In the genomic region with DNA sequence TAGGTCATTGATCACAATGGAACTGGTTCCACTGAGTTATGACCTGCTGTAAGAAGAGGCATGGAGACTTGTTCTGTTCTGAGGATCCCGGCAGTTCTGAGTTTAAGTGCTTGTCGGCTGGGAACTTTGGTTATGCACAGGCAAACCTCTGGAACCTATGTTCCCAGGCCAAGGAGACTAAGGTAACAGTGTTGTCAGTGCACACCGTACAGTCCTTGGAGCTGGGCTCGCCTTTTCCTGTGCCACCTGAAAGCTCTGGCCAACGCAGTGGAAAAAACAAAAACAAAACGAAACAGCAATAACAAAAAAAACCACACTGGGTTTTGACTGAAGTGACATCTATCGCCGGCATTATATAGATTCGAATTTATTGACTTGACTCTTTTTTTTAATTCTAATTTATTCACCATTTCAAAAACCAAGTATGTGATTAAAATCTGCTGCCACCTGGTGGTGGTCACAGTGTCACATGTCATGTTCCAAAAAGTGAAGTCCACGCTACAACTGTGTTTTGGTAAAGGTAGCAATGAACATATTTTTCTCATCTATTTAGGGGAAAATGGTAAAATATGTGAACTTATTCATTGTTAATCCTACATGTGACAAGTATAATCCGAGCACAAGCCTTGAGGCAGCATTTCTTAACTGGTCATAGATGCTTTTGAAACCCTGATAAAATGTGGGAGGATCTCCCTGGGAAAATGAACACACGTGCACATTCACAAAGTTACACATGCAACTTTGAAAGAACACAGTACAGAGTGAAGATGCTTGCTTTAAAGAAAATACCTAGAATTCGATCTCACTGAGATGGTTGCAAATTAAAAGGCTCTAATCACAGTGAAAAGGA, we compare ENCODE assay signal across 1 cellular context.
TF ChIP-seq lines count a peak whose summit lies in the region.

No MANE protein-coding gene starts in this region.

TF ChIP-seq in GM23338, 12 proteins besides CTCF, POLR2A, EP300 and RAD21 (continued from another document):
- TF ChIP-seq, protein P1, sequence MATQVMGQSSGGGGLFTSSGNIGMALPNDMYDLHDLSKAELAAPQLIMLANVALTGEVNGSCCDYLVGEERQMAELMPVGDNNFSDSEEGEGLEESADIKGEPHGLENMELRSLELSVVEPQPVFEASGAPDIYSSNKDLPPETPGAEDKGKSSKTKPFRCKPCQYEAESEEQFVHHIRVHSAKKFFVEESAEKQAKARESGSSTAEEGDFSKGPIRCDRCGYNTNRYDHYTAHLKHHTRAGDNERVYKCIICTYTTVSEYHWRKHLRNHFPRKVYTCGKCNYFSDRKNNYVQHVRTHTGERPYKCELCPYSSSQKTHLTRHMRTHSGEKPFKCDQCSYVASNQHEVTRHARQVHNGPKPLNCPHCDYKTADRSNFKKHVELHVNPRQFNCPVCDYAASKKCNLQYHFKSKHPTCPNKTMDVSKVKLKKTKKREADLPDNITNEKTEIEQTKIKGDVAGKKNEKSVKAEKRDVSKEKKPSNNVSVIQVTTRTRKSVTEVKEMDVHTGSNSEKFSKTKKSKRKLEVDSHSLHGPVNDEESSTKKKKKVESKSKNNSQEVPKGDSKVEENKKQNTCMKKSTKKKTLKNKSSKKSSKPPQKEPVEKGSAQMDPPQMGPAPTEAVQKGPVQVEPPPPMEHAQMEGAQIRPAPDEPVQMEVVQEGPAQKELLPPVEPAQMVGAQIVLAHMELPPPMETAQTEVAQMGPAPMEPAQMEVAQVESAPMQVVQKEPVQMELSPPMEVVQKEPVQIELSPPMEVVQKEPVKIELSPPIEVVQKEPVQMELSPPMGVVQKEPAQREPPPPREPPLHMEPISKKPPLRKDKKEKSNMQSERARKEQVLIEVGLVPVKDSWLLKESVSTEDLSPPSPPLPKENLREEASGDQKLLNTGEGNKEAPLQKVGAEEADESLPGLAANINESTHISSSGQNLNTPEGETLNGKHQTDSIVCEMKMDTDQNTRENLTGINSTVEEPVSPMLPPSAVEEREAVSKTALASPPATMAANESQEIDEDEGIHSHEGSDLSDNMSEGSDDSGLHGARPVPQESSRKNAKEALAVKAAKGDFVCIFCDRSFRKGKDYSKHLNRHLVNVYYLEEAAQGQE (IDR thresholded peaks at IDR 0.05; ENCODE audit: unreplicated experiment) = no peak
- TF ChIP-seq NANOG (IDR thresholded peaks at IDR 0.05; ENCODE audit: borderline replicate concordance) (no peak), EZH2 (IDR thresholded peaks at IDR 0.05; ENCODE audit: low read depth, unreplicated experiment) (no peak), EZH2phosphoT487 (IDR thresholded peaks at IDR 0.05; ENCODE audit: unreplicated experiment) (no peak)
- TF ChIP-seq, protein P2, sequence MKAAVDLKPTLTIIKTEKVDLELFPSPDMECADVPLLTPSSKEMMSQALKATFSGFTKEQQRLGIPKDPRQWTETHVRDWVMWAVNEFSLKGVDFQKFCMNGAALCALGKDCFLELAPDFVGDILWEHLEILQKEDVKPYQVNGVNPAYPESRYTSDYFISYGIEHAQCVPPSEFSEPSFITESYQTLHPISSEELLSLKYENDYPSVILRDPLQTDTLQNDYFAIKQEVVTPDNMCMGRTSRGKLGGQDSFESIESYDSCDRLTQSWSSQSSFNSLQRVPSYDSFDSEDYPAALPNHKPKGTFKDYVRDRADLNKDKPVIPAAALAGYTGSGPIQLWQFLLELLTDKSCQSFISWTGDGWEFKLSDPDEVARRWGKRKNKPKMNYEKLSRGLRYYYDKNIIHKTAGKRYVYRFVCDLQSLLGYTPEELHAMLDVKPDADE (IDR thresholded peaks at IDR 0.05) = no peak
